Comparison of ENCODE assay signal across 21 cellular contexts in genomic region chr7:154345093-154345492, GRCh38.
"Had no signal": no experiment of that assay in that cellular context is flagged by ENCODE, and none has a peak within 500 bp of the region (broad histone marks: within the 10 kb centered on the region; RNA-seq: fewer than 3 reads in every experiment).

No MANE protein-coding gene starts in this region.

- ATAC-seq: effector memory CD8-positive, alpha-beta T cell; esophagus mucosa; foreskin keratinocyte; gastrocnemius medialis; gastroesophageal sphincter; heart left ventricle; heart right ventricle had no signal

- DNase-seq: colonic mucosa; cortex of kidney; dermis blood vessel endothelial cell; dorsolateral prefrontal cortex; effector CD4-positive, alpha-beta T cell; effector CD8-positive, alpha-beta T cell; effector memory CD4-positive, alpha-beta T cell; effector memory CD8-positive, alpha-beta T cell; endodermal cell; erythroblast; esophagus squamous epithelium; foreskin fibroblast; foreskin keratinocyte; foreskin melanocyte; gastrocnemius medialis; glutamatergic neuron; heart left ventricle; heart right ventricle had no signal

- H3K4me1 Mint-ChIP-seq: endodermal cell had no signal

- H3K9me3 Mint-ChIP-seq: endodermal cell had no signal

- H3K27ac Mint-ChIP-seq: dendritic cell treated with granulocyte-macrophage colony-stimulating factor and Interleukin-4, amounts not matched to agents 40 ng/mL and 50 ng/mL, for 4 days; effector memory CD8-positive, alpha-beta T cell; endodermal cell had no signal

- H3K4me3 Mint-ChIP-seq: dendritic cell treated with granulocyte-macrophage colony-stimulating factor and Interleukin-4, amounts not matched to agents 40 ng/mL and 50 ng/mL, for 4 days; effector memory CD8-positive, alpha-beta T cell; endodermal cell had no signal
